ENCODE assay signal across 23 cellular contexts in genomic region chr6:108744996-108745395, GRCh38.
DNase-seq lines count a peak whose midpoint lies in the region; TF ChIP-seq lines count a peak whose summit lies in the region.
"Had no signal": no experiment of that assay in that cellular context is flagged by ENCODE, and none has a peak within 500 bp of the region (broad histone marks: within the 10 kb centered on the region; RNA-seq: fewer than 3 reads in every experiment).

No MANE protein-coding gene starts in this region.

- no peak for TF ChIP-seq POLR2A in vagina (IDR thresholded peaks at IDR 0.05)

- CTCF ChIA-PET in HEK293 (lab: Yijun Ruan, JAX) = interaction anchor here (0.6 kb wide), 1 partner anchor 462 kb away, joined by 3 read pairs; no protein-coding TSS in a partner anchor

- H3K4me3 ChIP-seq in HEK293 (ENCODE audit: low read depth, low read length) (no peak overlapping the region), vagina (no peak overlapping the region)
- H3K4me3 ChIP-seq: gastroesophageal sphincter, MG63 had no signal

- intact Hi-C loops in vagina (cut with DNase I) = no loop called here

- H3K9me3 ChIP-seq in HEK293 (ENCODE audit: control insufficient read depth, insufficient read depth, low read depth, low read length) (no peaks in the 10 kb centered on the region), vagina (no peaks in the 10 kb centered on the region)
- H3K9me3 ChIP-seq: gastroesophageal sphincter, MG63 had no signal

- no peaks in the 10 kb centered on the region for H3K36me3 ChIP-seq in HEK293 (ENCODE audit: control insufficient read depth in 2 of 2, insufficient read depth in 1 of 2, low read length in 2 of 2)
- H3K36me3 ChIP-seq in vagina = no peaks in the 10 kb centered on the region
- H3K36me3 ChIP-seq: gastroesophageal sphincter, MG63 had no signal

- DNase-seq in NCI-H446 treated with DMSO at 0.1 percent for 48 hours (lab: John Stamatoyannopoulos, UW) (peak; percentile 45), globus pallidus (ENCODE audit: low spot score) (peak; percentile 22), pons (ENCODE audit: low spot score) (peak; percentile 26), Kasumi-1 (lab: John Stamatoyannopoulos, UW) (no peak), DMS53 treated with DMSO at 0.1 percent for 48 hours (lab: John Stamatoyannopoulos, UW; ENCODE audit: unreplicated experiment) (no peak), vagina (ENCODE audit: extremely low spot score in 2 of 2) (no peak)
- DNase-seq: activated CD4-positive, alpha-beta T cell treated with anti-CD3 and anti-CD28 coated beads for 4 hours; activated T-cell treated with anti-CD3 and anti-CD28 coated beads, Interleukin-2, amount 50 U/mL, for 72 hours; GDM1; H7; kidney; mammary epithelial cell; MG63; NCI-H1417 treated with DMSO at 0.1 percent for 48 hours; NCI-H774; occipital lobe; SIG-M5; stimulated activated CD4-positive, alpha-beta T cell treated with anti-CD3 and anti-CD28 coated beads, Interleukin-12 subunit alpha, Interleukin-12 subunit beta, amount 100 ng/mL, for 4 hours; T-helper 1 cell had no signal

- H3K4me1 ChIP-seq in HEK293 (ENCODE audit: control insufficient read depth, insufficient read depth, low read length) (peaks cover 8% of the 10 kb centered on the region), vagina (peaks cover 11% of the 10 kb centered on the region)
- H3K4me1 ChIP-seq: gastroesophageal sphincter had no signal

- H3K27ac ChIP-seq in HEK293 (ENCODE audit: extremely low read depth, low read depth, low read length) (no peak overlapping the region), vagina (no peak overlapping the region)
- H3K27ac ChIP-seq: C4-2B, gastroesophageal sphincter, HL-60 had no signal

- H3K27me3 ChIP-seq in vagina = no peaks in the 10 kb centered on the region
- H3K27me3 ChIP-seq: gastroesophageal sphincter, MG63 had no signal

- TF ChIP-seq CTCF in HEK293 (tag by site-specific recombination; IDR thresholded peaks at IDR 0.05) = no peak
- no peak for TF ChIP-seq CTCF in vagina (IDR thresholded peaks at IDR 0.05)

- POLR2A ChIA-PET in HEK293 (lab: Yijun Ruan, JAX) = interaction anchor here (0.7 kb wide), 1 partner anchor 122 kb away, joined by 3 read pairs; no protein-coding TSS in a partner anchor

TF ChIP-seq in HEK293, 187 proteins besides CTCF, POLR2A, EP300 and RAD21:
- TF ChIP-seq ZNF133 (tag by site-specific recombination; IDR thresholded peaks at IDR 0.05) (peak; percentile 22; the same call in 1 of the 2 replicates), KLF9 (tag by site-specific recombination; IDR thresholded peaks at IDR 0.05; ENCODE audit: low read depth) (no peak)

Comparison
In these comparisons a context has a peak if more than half of its experiments do, and no peak if none do; other contexts are left out.
1. DNase-seq: peak in NCI-H446 treated with DMSO at 0.1 percent for 48 hours (single experiment), globus pallidus (single experiment) and pons (single experiment); none in Kasumi-1 (0 of 2), DMS53 treated with DMSO at 0.1 percent for 48 hours (single experiment) and vagina (0 of 2).